ENCODE assay signal across 8 cellular contexts in the genomic region with DNA sequence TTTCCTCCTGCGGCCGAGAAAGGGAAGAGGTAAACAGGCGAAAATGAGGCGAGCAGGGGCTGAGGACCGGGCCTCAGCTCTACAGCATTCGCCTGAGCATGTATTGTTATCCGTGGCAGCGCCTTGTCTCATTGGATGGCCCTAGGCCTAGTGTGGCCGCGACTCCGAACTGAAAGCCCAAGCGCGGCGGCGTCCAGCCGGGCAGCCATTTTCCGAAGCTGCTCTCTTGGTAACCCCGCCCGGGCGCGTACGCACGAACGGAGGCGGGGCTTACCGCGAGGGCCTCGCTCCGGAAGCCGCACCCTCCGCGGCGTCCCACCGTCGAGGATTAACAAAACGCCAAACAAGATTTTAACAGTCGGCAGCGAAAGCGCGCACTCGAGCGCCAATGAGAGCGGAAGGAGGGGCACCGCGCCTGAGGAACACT. TPM values are rescaled to one million over a fixed set of nuclear protein-coding genes. Genes with fewer than 3 reads are reported as not detected.
A peak's percentile ranks its signal among the peaks of the same experiment; 100 is the strongest.
DNase-seq lines count a peak whose midpoint lies in the region; ATAC-seq, FAIRE-seq and TF ChIP-seq lines count a peak whose summit lies in the region.

No MANE protein-coding gene starts in this region.

- no peaks in the 10 kb centered on the region for H3K27me3 ChIP-seq in bronchial epithelial cell (ENCODE audit: control insufficient read depth, insufficient read depth, low read length)
- no peaks in the 10 kb centered on the region for H3K27me3 ChIP-seq in left lung

- ATAC-seq in HG02571 (IDR thresholded peaks at IDR 0.05; ENCODE audit: unreplicated experiment) (peak; percentile 63), left lung (peak; percentile 90)

- DNase-seq in D341Med (ENCODE audit: low spot score), result peak; percentile 90
- DNase-seq in T-helper 2 cell treated with Interferon-gamma antibody and Interleukin-4, amounts not matched to agents 5 μg/mL and 100 μg/mL, for 36 hours (ENCODE audit: low spot score), result peak; percentile 97
- peak; percentile 97 for DNase-seq in bronchial epithelial cell (ENCODE audit: low read depth)
- DNase-seq in left lung, result peak; percentile 96 to 98
- peak in 2 of 3 experiments; percentile 92 to 94 for DNase-seq in stimulated activated CD4-positive, alpha-beta T cell treated with anti-CD3 and anti-CD28 coated beads, TNF-alpha, amount 100 ng/mL, for 24 hours (ENCODE audit: low read depth in 3 of 3)
- no peak for DNase-seq in AG08395 (ENCODE audit: low spot score)
- no peak for DNase-seq in NCI-H345 (lab: John Stamatoyannopoulos, UW)

- H3K4me3 ChIP-seq in bronchial epithelial cell (ENCODE audit: low read depth, low read length), result peak overlapping the region; percentile 85
- H3K4me3 ChIP-seq in left lung, result peak overlapping the region; percentile 92 to 99

- H3K4me1 Mint-ChIP-seq in T-helper 2 cell treated with Interferon-gamma antibody and Interleukin-4, amounts not matched to agents 5 μg/mL and 100 μg/mL, for 36 hours (ENCODE audit: low read depth), result peaks cover 21% of the 10 kb centered on the region

- H3K9me3 ChIP-seq in left lung, result no peaks in the 10 kb centered on the region

- peak overlapping the region; percentile 97 for H3K4me3 Mint-ChIP-seq in T-helper 2 cell treated with Interferon-gamma antibody and Interleukin-4, amounts not matched to agents 5 μg/mL and 100 μg/mL, for 36 hours

- H3K27me3 Mint-ChIP-seq in T-helper 2 cell treated with Interferon-gamma antibody and Interleukin-4, amounts not matched to agents 5 μg/mL and 100 μg/mL, for 36 hours (ENCODE audit: low read depth), result peaks cover 11% of the 10 kb centered on the region

- TF ChIP-seq CTCF in bronchial epithelial cell (IDR thresholded peaks at IDR 0.05; ENCODE audit: insufficient read depth, low read length, severe bottlenecking) (no peak), left lung (IDR thresholded peaks at IDR 0.05) (no peak)

- H3K4me1 ChIP-seq in left lung, result peaks cover 19 to 37% of the 10 kb centered on the region in 2 donors

- peak overlapping the region; percentile 97 to 99 for H3K27ac ChIP-seq in left lung

- no peak for FAIRE-seq in bronchial epithelial cell (lab: Jason Lieb, UNC)

- H3K9me3 Mint-ChIP-seq in T-helper 2 cell treated with Interferon-gamma antibody and Interleukin-4, amounts not matched to agents 5 μg/mL and 100 μg/mL, for 36 hours, result peaks cover 3% of the 10 kb centered on the region

- H3K36me3 ChIP-seq in bronchial epithelial cell (ENCODE audit: control insufficient read depth, insufficient read depth, low read length) (no peaks in the 10 kb centered on the region), left lung (no peaks in the 10 kb centered on the region)

- H3K27ac Mint-ChIP-seq in T-helper 2 cell treated with Interferon-gamma antibody and Interleukin-4, amounts not matched to agents 5 μg/mL and 100 μg/mL, for 36 hours, result peak overlapping the region; percentile 99

- H3K36me3 Mint-ChIP-seq in T-helper 2 cell treated with Interferon-gamma antibody and Interleukin-4, amounts not matched to agents 5 μg/mL and 100 μg/mL, for 36 hours (ENCODE audit: low read depth), result peaks cover 21% of the 10 kb centered on the region

- intact Hi-C loops in left lung (cut with DNase I), result no loop called here

RNA-seq across cellular contexts. Expression of gene USP1, which starts 0.8 kb away (rescaled TPM):
- 23.7 and 25.3 TPM in 2 replicates for total RNA-seq in bronchial epithelial cell
- total RNA-seq in left lung, result 10 to 100 TPM; 21.1 to 26.7 TPM

Comparison
In these comparisons a context has a peak if more than half of its experiments do, and no peak if none do; other contexts are left out.
1. DNase-seq: peak in D341Med (single experiment), T-helper 2 cell treated with Interferon-gamma antibody and Interleukin-4, amounts not matched to agents 5 μg/mL and 100 μg/mL, for 36 hours (single experiment), bronchial epithelial cell (single experiment), left lung (2 of 2) and stimulated activated CD4-positive, alpha-beta T cell treated with anti-CD3 and anti-CD28 coated beads, TNF-alpha, amount 100 ng/mL, for 24 hours (2 of 3); none in AG08395 (single experiment) and NCI-H345 (single experiment).